ENCODE assay signal across 1 cellular context in the genomic region with DNA sequence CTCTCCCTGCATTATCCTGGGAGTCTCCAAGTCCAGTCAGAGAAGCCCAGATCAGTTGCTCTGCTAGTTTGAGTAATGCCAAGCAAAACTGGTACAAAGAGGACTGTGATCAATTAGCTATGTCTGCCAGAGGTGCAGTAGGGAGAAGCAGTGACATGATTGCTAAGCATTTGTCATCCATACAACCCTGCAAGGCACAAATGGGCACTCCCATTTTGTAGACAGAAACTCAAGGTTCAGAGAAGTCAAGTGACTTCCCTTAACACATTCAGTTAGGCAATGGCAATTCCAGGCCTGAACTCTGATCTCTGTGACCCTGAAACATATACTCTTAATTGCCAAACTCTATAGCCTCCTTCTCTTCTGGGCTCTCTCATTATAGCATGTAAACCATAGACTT.
A peak's percentile ranks its signal among the peaks of the same experiment; 100 is the strongest.
TF ChIP-seq lines count a peak whose summit lies in the region.

No MANE protein-coding gene starts in this region.

TF ChIP-seq in liver, 16 proteins besides CTCF, POLR2A, EP300 and RAD21 (continued from another document):
- TF ChIP-seq, protein P1, sequence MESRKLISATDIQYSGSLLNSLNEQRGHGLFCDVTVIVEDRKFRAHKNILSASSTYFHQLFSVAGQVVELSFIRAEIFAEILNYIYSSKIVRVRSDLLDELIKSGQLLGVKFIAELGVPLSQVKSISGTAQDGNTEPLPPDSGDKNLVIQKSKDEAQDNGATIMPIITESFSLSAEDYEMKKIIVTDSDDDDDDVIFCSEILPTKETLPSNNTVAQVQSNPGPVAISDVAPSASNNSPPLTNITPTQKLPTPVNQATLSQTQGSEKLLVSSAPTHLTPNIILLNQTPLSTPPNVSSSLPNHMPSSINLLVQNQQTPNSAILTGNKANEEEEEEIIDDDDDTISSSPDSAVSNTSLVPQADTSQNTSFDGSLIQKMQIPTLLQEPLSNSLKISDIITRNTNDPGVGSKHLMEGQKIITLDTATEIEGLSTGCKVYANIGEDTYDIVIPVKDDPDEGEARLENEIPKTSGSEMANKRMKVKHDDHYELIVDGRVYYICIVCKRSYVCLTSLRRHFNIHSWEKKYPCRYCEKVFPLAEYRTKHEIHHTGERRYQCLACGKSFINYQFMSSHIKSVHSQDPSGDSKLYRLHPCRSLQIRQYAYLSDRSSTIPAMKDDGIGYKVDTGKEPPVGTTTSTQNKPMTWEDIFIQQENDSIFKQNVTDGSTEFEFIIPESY (IDR thresholded peaks at IDR 0.05) = peak; percentile 47
- peak; percentile 78 to 89 for TF ChIP-seq RXRA (IDR thresholded peaks at IDR 0.05)
